In genomic region chr9:110797611-110798010, GRCh38 we compare ENCODE assay signal across 23 cellular contexts.
DNase-seq lines count a peak whose midpoint lies in the region; ATAC-seq and TF ChIP-seq lines count a peak whose summit lies in the region.
"Had no signal": no experiment of that assay in that cellular context is flagged by ENCODE, and none has a peak within 500 bp of the region (broad histone marks: within the 10 kb centered on the region; RNA-seq: fewer than 3 reads in every experiment).

No MANE protein-coding gene starts in this region.

- H3K9me3 Mint-ChIP-seq in HFFc6, result peaks cover 5% of the 10 kb centered on the region
- H3K9me3 Mint-ChIP-seq: activated naive CD8-positive, alpha-beta T cell treated with anti-CD3 and anti-CD28 coated beads, Interleukin-2, amount 50 U/mL, for 24 hours; H9; stimulated activated naive B cell treated with anti-CD40 and anti-IgM and Interleukin-4, amounts not matched to agents 10 μg/mL and 1 μg/mL and 100 μg/mL, for 72 hours; T-helper 2 cell treated with Interferon-gamma antibody and Interleukin-4, amounts not matched to agents 5 μg/mL and 100 μg/mL, for 36 hours had no signal

- ATAC-seq in SK-N-SH treated with all-trans-retinoic acid at 6 μM for 48 hours (peak; percentile 66), HG02973 (IDR thresholded peaks at IDR 0.05; ENCODE audit: unreplicated experiment) (no peak), GM19455 (IDR thresholded peaks at IDR 0.05; ENCODE audit: unreplicated experiment) (no peak)
- ATAC-seq: activated naive CD8-positive, alpha-beta T cell treated with anti-CD3 and anti-CD28 coated beads, Interleukin-2, amount 50 U/mL, for 24 hours; stimulated activated naive B cell treated with anti-CD40 and anti-IgM and Interleukin-4, amounts not matched to agents 10 μg/mL and 1 μg/mL and 100 μg/mL, for 72 hours had no signal

- H3K4me1 ChIP-seq in fibroblast of lung (ENCODE audit: control insufficient read depth, extremely low read depth, insufficient read depth, low read length), result peaks cover 6% of the 10 kb centered on the region
- H3K4me1 ChIP-seq: prostate gland had no signal

- H3K4me2 ChIP-seq in fibroblast of lung (ENCODE audit: extremely low read depth, insufficient read depth, low read length), result no peak overlapping the region

- no peak overlapping the region for H2AFZ ChIP-seq in fibroblast of lung (ENCODE audit: low read length)

- H3K36me3 ChIP-seq in fibroblast of lung (ENCODE audit: control insufficient read depth, insufficient read depth, low read length), result no peaks in the 10 kb centered on the region
- H3K36me3 ChIP-seq: prostate gland, tibial nerve had no signal

- no peak overlapping the region for H3K9ac ChIP-seq in fibroblast of lung (ENCODE audit: insufficient read depth, low read length)

- no peaks in the 10 kb centered on the region for H4K20me1 ChIP-seq in fibroblast of lung (ENCODE audit: control insufficient read depth, extremely low read depth, insufficient read depth, low read length)

- H3K27ac Mint-ChIP-seq in HFFc6, result peak overlapping the region; percentile 63
- H3K27ac Mint-ChIP-seq: activated naive CD8-positive, alpha-beta T cell treated with anti-CD3 and anti-CD28 coated beads, Interleukin-2, amount 50 U/mL, for 24 hours; CD4-positive, CD25-positive, alpha-beta regulatory T cell; H9; immature natural killer cell; naive B cell; stimulated activated naive B cell treated with anti-CD40 and anti-IgM and Interleukin-4, amounts not matched to agents 10 μg/mL and 1 μg/mL and 100 μg/mL, for 72 hours; T-helper 2 cell treated with Interferon-gamma antibody and Interleukin-4, amounts not matched to agents 5 μg/mL and 100 μg/mL, for 36 hours had no signal

- H3K4me1 Mint-ChIP-seq in HFFc6 (ENCODE audit: low read depth), result peaks cover 55% of the 10 kb centered on the region
- H3K4me1 Mint-ChIP-seq: activated naive CD8-positive, alpha-beta T cell treated with anti-CD3 and anti-CD28 coated beads, Interleukin-2, amount 50 U/mL, for 24 hours; CD4-positive, CD25-positive, alpha-beta regulatory T cell; H9; immature natural killer cell; naive B cell; stimulated activated naive B cell treated with anti-CD40 and anti-IgM and Interleukin-4, amounts not matched to agents 10 μg/mL and 1 μg/mL and 100 μg/mL, for 72 hours had no signal

- no peaks in the 10 kb centered on the region for H3K79me2 ChIP-seq in fibroblast of lung (ENCODE audit: control insufficient read depth, insufficient read depth, low read length)

- no peak overlapping the region for H3K4me3 ChIP-seq in fibroblast of lung (replicated peaks in 1 of 4; ENCODE audit: control extremely low read depth in 1 of 4, insufficient read depth in 1 of 4, low read depth in 3 of 4, low read length in 4 of 4)
- H3K4me3 ChIP-seq: lung, prostate gland, tibial nerve had no signal

- H3K36me3 Mint-ChIP-seq in HFFc6 (ENCODE audit: low read depth), result peaks cover 17% of the 10 kb centered on the region
- H3K36me3 Mint-ChIP-seq: CD4-positive, CD25-positive, alpha-beta regulatory T cell; naive B cell; stimulated activated naive B cell treated with anti-CD40 and anti-IgM and Interleukin-4, amounts not matched to agents 10 μg/mL and 1 μg/mL and 100 μg/mL, for 72 hours had no signal

- no peaks in the 10 kb centered on the region for H3K9me3 ChIP-seq in fibroblast of lung (ENCODE audit: control insufficient read depth, insufficient read depth, low read depth, low read length)
- H3K9me3 ChIP-seq: prostate gland, tibial nerve had no signal

- H3K27me3 Mint-ChIP-seq in HFFc6 (ENCODE audit: insufficient read depth), result no peaks in the 10 kb centered on the region
- H3K27me3 Mint-ChIP-seq: activated naive CD8-positive, alpha-beta T cell treated with anti-CD3 and anti-CD28 coated beads, Interleukin-2, amount 50 U/mL, for 24 hours; CD4-positive, CD25-positive, alpha-beta regulatory T cell; naive B cell; stimulated activated naive B cell treated with anti-CD40 and anti-IgM and Interleukin-4, amounts not matched to agents 10 μg/mL and 1 μg/mL and 100 μg/mL, for 72 hours had no signal

- H3K27ac ChIP-seq in fibroblast of lung (ENCODE audit: insufficient read depth, low read length), result peak overlapping the region; percentile 70
- H3K27ac ChIP-seq: prostate gland, tibial nerve had no signal

- TF ChIP-seq CTCF in HFFc6 (IDR thresholded peaks at IDR 0.05), result no peak
- no peak for TF ChIP-seq CTCF in fibroblast of lung (conservative IDR thresholded peaks at IDR 0.05 in 1 of 2, IDR thresholded peaks at IDR 0.05 in 1 of 2; ENCODE audit: low read depth in 1 of 2, low read length in 2 of 2)

- no peaks in the 10 kb centered on the region for H3K27me3 ChIP-seq in fibroblast of lung (ENCODE audit: control insufficient read depth, insufficient read depth, low read length)
- H3K27me3 ChIP-seq: tibial nerve had no signal

- DNase-seq in HFFc6, result peak; percentile 62
- peak; percentile 80 to 81 for DNase-seq in fibroblast of lung (ENCODE audit: low read depth in 2 of 2)
- DNase-seq in NCI-H2029 treated with DMSO at 0.1 percent for 48 hours (lab: John Stamatoyannopoulos, UW), result no peak
- no peak for DNase-seq in NCI-H1048 (lab: John Stamatoyannopoulos, UW)
- DNase-seq: activated naive CD8-positive, alpha-beta T cell treated with anti-CD3 and anti-CD28 coated beads, Interleukin-2, amount 50 U/mL, for 24 hours; CD4-positive, CD25-positive, alpha-beta regulatory T cell; cerebellar nuclear complex; DND-41; H9; immature natural killer cell; MM.1S; naive B cell; NCI-H1930; NCI-H446 treated with DMSO at 0.1 percent for 48 hours; SHP77 treated with DMSO at 0.1 percent for 48 hours; stimulated activated naive B cell treated with anti-CD40 and anti-IgM and Interleukin-4, amounts not matched to agents 10 μg/mL and 1 μg/mL and 100 μg/mL, for 72 hours had no signal

- peak overlapping the region; percentile 76 for H3K4me3 Mint-ChIP-seq in HFFc6
- H3K4me3 Mint-ChIP-seq: activated naive CD8-positive, alpha-beta T cell treated with anti-CD3 and anti-CD28 coated beads, Interleukin-2, amount 50 U/mL, for 24 hours; CD4-positive, CD25-positive, alpha-beta regulatory T cell; H9; immature natural killer cell; naive B cell; stimulated activated naive B cell treated with anti-CD40 and anti-IgM and Interleukin-4, amounts not matched to agents 10 μg/mL and 1 μg/mL and 100 μg/mL, for 72 hours; T-helper 2 cell treated with Interferon-gamma antibody and Interleukin-4, amounts not matched to agents 5 μg/mL and 100 μg/mL, for 36 hours had no signal

TF ChIP-seq in SK-N-SH treated with all-trans-retinoic acid at 6 μM for 48 hours, 23 proteins besides CTCF, POLR2A, EP300 and RAD21:
- no peak for TF ChIP-seq CSRNP3 (CRISPR knock-in tag; IDR thresholded peaks at IDR 0.05)
- no peak for TF ChIP-seq ISL1 (CRISPR knock-in tag; IDR thresholded peaks at IDR 0.05)
TF ChIP-seq in SK-N-SH treated with all-trans-retinoic acid at 6 μM for 48 hours: peak in this region for 0.

Comparison
In these comparisons a context has a peak if more than half of its experiments do, and no peak if none do; other contexts are left out.
1. DNase-seq: peak in HFFc6 (single experiment) and fibroblast of lung (2 of 2); none in NCI-H2029 treated with DMSO at 0.1 percent for 48 hours (single experiment) and NCI-H1048 (single experiment).